ENCODE assay signal across 9 cellular contexts in the genomic region with DNA sequence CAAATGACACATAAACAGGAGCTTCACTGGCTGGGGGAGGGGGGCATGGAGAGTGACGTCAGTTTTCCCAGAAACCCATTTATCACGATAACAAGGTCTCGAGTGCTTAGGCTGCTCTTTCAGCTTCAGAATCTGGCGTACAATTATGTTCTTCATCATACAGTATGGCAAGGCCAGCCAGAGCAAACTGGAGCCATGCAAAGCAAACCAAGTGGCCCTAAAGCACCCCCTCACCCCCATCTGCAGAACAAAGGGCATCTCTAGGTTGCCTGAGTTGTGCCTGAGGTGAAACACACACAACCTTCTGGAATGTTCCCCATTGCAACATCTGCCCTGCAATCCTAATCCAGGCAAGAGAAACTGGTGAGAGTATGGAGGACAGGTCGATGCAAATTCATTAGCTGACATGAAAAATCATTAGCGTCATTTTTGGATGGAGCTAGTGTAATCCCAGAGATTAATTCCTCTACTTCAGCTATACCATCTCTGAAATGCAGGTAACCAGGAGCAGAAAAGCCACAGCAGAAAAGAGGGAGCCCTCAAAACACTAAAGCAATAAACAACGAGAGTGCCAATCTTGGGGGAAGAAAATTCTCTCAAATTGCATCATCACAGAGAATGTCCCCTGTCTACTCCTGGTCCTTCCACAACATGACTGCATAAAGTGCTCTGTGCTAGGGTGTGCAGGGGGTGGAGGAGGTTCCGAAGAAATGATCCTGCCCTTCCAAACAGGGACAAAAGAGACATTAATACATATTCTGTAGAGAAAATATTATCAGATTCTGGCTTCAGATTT. TPM values are rescaled to one million over a fixed set of nuclear protein-coding genes. Genes with fewer than 3 reads are reported as not detected.
DNase-seq lines count a peak whose midpoint lies in the region; ATAC-seq and TF ChIP-seq lines count a peak whose summit lies in the region.
"Had no signal": no experiment of that assay in that cellular context is flagged by ENCODE, and none has a peak within 500 bp of the region (broad histone marks: within the 10 kb centered on the region; RNA-seq: fewer than 3 reads in every experiment).

No MANE protein-coding gene starts in this region.

- peaks cover 9% of the 10 kb centered on the region; the same call in 1 of the 2 replicates for H4K20me1 ChIP-seq in OCI-LY7 (ENCODE audit: insufficient read depth, low read length)

- no peaks in the 10 kb centered on the region for H3K9me3 Mint-ChIP-seq in activated naive CD4-positive, alpha-beta T cell treated with anti-CD3 and anti-CD28 coated beads, Interleukin-2, amount 50 U/mL, for 72 hours

- peak overlapping the region; percentile 73 for H3K27ac ChIP-seq in OCI-LY7 (ENCODE audit: low read depth, low read length, poor library complexity, severe bottlenecking)
- peak overlapping the region; percentile 31 for H3K27ac ChIP-seq in muscle layer of duodenum (ENCODE audit: low read length)

- no peak overlapping the region for H2AFZ ChIP-seq in OCI-LY7 (ENCODE audit: low read length)

- H3K36me3 ChIP-seq in OCI-LY7 (ENCODE audit: insufficient read depth, low read length) (peaks cover 32% of the 10 kb centered on the region), muscle layer of duodenum (ENCODE audit: control insufficient read depth in 1 of 2, insufficient read depth in 2 of 2, low read length in 2 of 2) (no peaks in the 10 kb centered on the region)

- CTCF ChIA-PET in OCI-LY7 (lab: Charles Lee; ENCODE audit: unreplicated experiment), result interaction anchor here (1.0 kb wide), 1 partner anchor 8 kb away, joined by 3 read pairs; no protein-coding TSS in a partner anchor

- H3K27me3 ChIP-seq in muscle layer of duodenum (ENCODE audit: low read depth, low read length), result no peaks in the 10 kb centered on the region

- no peak for TF ChIP-seq CTCF in OCI-LY7 (conservative IDR thresholded peaks at IDR 0.05; ENCODE audit: low read length)

- H3K9me3 ChIP-seq in OCI-LY7 (ENCODE audit: low read length), result no peaks in the 10 kb centered on the region
- no peaks in the 10 kb centered on the region for H3K9me3 ChIP-seq in muscle layer of duodenum (ENCODE audit: control insufficient read depth in 1 of 2, low read length in 2 of 2)

- peak overlapping the region; percentile 94 for H3K4me3 ChIP-seq in OCI-LY7 (ENCODE audit: low read depth, low read length, poor library complexity, severe bottlenecking)
- H3K4me3 ChIP-seq in muscle layer of duodenum (ENCODE audit: low read depth in 1 of 2, low read length in 2 of 2), result peak overlapping the region; percentile 61 to 75
- H3K4me3 ChIP-seq: lung had no signal

- peak overlapping the region; percentile 95 to 96 for H3K27ac Mint-ChIP-seq in activated naive CD4-positive, alpha-beta T cell treated with anti-CD3 and anti-CD28 coated beads, Interleukin-2, amount 50 U/mL, for 72 hours

- POLR2A ChIA-PET in OCI-LY7 (lab: Charles Lee), result interaction anchor here (0.6 to 2.9 kb wide), 10 partner anchors 9 to 101 kb away, joined by 3 to 14 read pairs (median 4); partner anchors contain the start of gene RPL39

- peaks cover 66% of the 10 kb centered on the region for H3K4me1 ChIP-seq in OCI-LY7 (ENCODE audit: insufficient read depth, low read length, poor library complexity, severe bottlenecking)
- H3K4me1 ChIP-seq in muscle layer of duodenum (ENCODE audit: control insufficient read depth in 1 of 2, insufficient read depth in 2 of 2, low read length in 2 of 2), result peaks cover 0 to 8% of the 10 kb centered on the region in 2 donors

- intact Hi-C loops in OCI-LY7 (cut with micrococcal nuclease; ENCODE audit: unreplicated experiment), result loop anchor here (5.0 kb wide), 1 partner anchor 84 kb away; the partner anchor contains the start of gene NKRF

- peaks cover 72% of the 10 kb centered on the region for H3K79me2 ChIP-seq in OCI-LY7 (ENCODE audit: insufficient read depth, low read depth, low read length)

- peak overlapping the region; percentile 96 for H3K4me2 ChIP-seq in OCI-LY7 (ENCODE audit: low read length)

- peak; percentile 76 for DNase-seq in ELF-1 (ENCODE audit: low read depth, low spot score)
- DNase-seq in OCI-LY7 (ENCODE audit: low spot score), result no peak
- peak in 1 of 2 donors; percentile 46 for DNase-seq in activated naive CD4-positive, alpha-beta T cell treated with anti-CD3 and anti-CD28 coated beads, Interleukin-2, amount 50 U/mL, for 72 hours (ENCODE audit: low spot score in 2 of 2)
- DNase-seq in NCI-H1092 (lab: John Stamatoyannopoulos, UW), result no peak
- DNase-seq in NCI-H1930 (lab: John Stamatoyannopoulos, UW), result no peak

- TSS peak; percentile 48 for BruUV-seq in OCI-LY7 (replicated peaks; lab: Mats Ljungman, UMichigan)

- peak; percentile 11 to 35 for ATAC-seq in activated naive CD4-positive, alpha-beta T cell treated with anti-CD3 and anti-CD28 coated beads, Interleukin-2, amount 50 U/mL, for 72 hours
- ATAC-seq in HG03108 (IDR thresholded peaks at IDR 0.05; ENCODE audit: unreplicated experiment) (no peak), HG02852 (IDR thresholded peaks at IDR 0.05; ENCODE audit: unreplicated experiment) (no peak)

- no peaks in the 10 kb centered on the region for H3K9me2 ChIP-seq in OCI-LY7 (ENCODE audit: insufficient read depth, low read length)

- peaks cover 15 to 18% of the 10 kb centered on the region in 2 donors for H3K36me3 Mint-ChIP-seq in activated naive CD4-positive, alpha-beta T cell treated with anti-CD3 and anti-CD28 coated beads, Interleukin-2, amount 50 U/mL, for 72 hours

RNA-seq across cellular contexts. Expression of gene SEPTIN6, which starts 1.8 kb away (rescaled TPM):
- total RNA-seq in OCI-LY7 (2014; rRNA removed; shearing (Covaris generic)), result 145 and 182 TPM in 2 replicates
- total RNA-seq in OCI-LY7 (2022), result 216 and 231 TPM in 2 replicates
- total RNA-seq in activated naive CD4-positive, alpha-beta T cell treated with anti-CD3 and anti-CD28 coated beads, Interleukin-2, amount 50 U/mL, for 72 hours, result 100 to 1,000 TPM; 110 to 233 TPM

Comparison
In these comparisons a context has a peak if more than half of its experiments do, and no peak if none do; other contexts are left out.
1. ATAC-seq: peak in activated naive CD4-positive, alpha-beta T cell treated with anti-CD3 and anti-CD28 coated beads, Interleukin-2, amount 50 U/mL, for 72 hours (2 of 2); none in HG03108 (single experiment) and HG02852 (single experiment).